ENCODE assay signal across 9 cellular contexts in genomic region chr4:116838609-116839008, GRCh38.
"Had no signal": no experiment of that assay in that cellular context is flagged by ENCODE, and none has a peak within 500 bp of the region (broad histone marks: within the 10 kb centered on the region; RNA-seq: fewer than 3 reads in every experiment).

No MANE protein-coding gene starts in this region.

- H3K9ac ChIP-seq: GM23248 had no signal

- H3K4me3 Mint-ChIP-seq: HFFc6 had no signal

- H2AFZ ChIP-seq: GM23248 had no signal

- H3K4me3 ChIP-seq: GM23248, HAP-1, K562 had no signal

- DNase-seq: GM23248, GOT3, H7, HFFc6, IMR-90, KG1 had no signal

- H3K36me3 ChIP-seq: HAP-1 had no signal

- H3K27ac Mint-ChIP-seq: HFFc6 had no signal

- H3K9me3 ChIP-seq: HAP-1 had no signal

- ATAC-seq: HCT116, K562 had no signal

- H3K27ac ChIP-seq: GM23248 had no signal
